Comparison of ENCODE assay signal across 9 cellular contexts in the genomic region with DNA sequence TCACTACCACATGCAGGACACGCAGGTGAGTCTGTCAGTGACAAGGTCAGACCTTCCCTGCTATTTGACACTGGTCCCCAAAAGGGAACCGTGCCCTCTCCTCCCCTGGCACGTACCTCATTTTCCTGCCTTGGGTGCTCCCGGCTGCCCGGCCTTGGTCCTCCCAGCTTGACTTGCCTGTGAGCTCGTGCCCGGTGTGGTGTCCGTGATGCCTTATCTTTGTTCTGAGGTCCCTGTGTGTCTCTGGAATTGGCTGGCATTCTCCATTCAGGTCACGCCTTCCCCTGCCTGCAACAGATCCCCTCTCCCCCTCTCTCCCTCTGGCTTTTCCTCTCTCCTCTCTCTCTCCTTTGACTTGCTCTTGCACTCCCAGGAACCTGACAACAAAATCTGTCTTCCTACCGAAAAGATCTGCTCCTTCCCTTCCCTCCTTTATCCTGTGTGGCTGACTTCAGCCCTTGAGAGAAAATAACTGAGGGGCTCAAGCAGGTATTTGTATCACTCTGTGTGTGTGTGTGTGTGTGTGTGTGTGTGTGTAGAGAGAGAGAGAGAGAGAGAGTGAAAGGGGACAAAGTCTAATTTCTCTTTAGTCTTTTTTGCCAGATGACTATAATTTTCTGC. TPM values are rescaled to one million over a fixed set of nuclear protein-coding genes. Genes with fewer than 3 reads are reported as not detected.
DNase-seq lines count a peak whose midpoint lies in the region; ATAC-seq and TF ChIP-seq lines count a peak whose summit lies in the region.
"Had no signal": no experiment of that assay in that cellular context is flagged by ENCODE, and none has a peak within 500 bp of the region (broad histone marks: within the 10 kb centered on the region; RNA-seq: fewer than 3 reads in every experiment).

A gene with protein sequence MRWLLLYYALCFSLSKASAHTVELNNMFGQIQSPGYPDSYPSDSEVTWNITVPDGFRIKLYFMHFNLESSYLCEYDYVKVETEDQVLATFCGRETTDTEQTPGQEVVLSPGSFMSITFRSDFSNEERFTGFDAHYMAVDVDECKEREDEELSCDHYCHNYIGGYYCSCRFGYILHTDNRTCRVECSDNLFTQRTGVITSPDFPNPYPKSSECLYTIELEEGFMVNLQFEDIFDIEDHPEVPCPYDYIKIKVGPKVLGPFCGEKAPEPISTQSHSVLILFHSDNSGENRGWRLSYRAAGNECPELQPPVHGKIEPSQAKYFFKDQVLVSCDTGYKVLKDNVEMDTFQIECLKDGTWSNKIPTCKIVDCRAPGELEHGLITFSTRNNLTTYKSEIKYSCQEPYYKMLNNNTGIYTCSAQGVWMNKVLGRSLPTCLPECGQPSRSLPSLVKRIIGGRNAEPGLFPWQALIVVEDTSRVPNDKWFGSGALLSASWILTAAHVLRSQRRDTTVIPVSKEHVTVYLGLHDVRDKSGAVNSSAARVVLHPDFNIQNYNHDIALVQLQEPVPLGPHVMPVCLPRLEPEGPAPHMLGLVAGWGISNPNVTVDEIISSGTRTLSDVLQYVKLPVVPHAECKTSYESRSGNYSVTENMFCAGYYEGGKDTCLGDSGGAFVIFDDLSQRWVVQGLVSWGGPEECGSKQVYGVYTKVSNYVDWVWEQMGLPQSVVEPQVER (minus strand): TSS at position 226 of the 621 bp plus-strand sequence. CDS start 105 bp downstream, at position 121.

- peak within 1 kb of the TSS; percentile 47 to 93 for H3K18ac ChIP-seq in mesenchymal stem cell (ENCODE audit: low read depth in 1 of 2, low read length in 2 of 2)

- peak within 1 kb of the TSS; percentile 20 to 95 for H2BK12ac ChIP-seq in mesenchymal stem cell (ENCODE audit: low read length in 2 of 2)

- H3K36me3 ChIP-seq in esophagus squamous epithelium: no peaks in the 10 kb centered on the region
- H3K36me3 ChIP-seq in mesenchymal stem cell (ENCODE audit: control insufficient read depth in 1 of 2, insufficient read depth in 2 of 2, low read depth in 1 of 2, low read length in 2 of 2): no peaks in the 10 kb centered on the region
- H3K36me3 ChIP-seq in suprapubic skin: no peaks in the 10 kb centered on the region

- H3K9me3 ChIP-seq in esophagus squamous epithelium (no peaks in the 10 kb centered on the region), mesenchymal stem cell (ENCODE audit: control insufficient read depth, low read length) (no peaks in the 10 kb centered on the region), suprapubic skin (no peaks in the 10 kb centered on the region)

- H4K91ac ChIP-seq in mesenchymal stem cell (ENCODE audit: low read length): peak within 1 kb of the TSS; percentile 45

- peak within 1 kb of the TSS; percentile 8 for H2BK120ac ChIP-seq in mesenchymal stem cell (ENCODE audit: low read depth, low read length)

- H3K36me3 Mint-ChIP-seq in activated T-cell treated with anti-CD3 and anti-CD28 coated beads, Interleukin-2, amount 50 U/mL, for 4 hours (ENCODE audit: insufficient read depth): no peaks in the 10 kb centered on the region

- no peaks in the 10 kb centered on the region for H3K79me1 ChIP-seq in mesenchymal stem cell (replicated peaks; ENCODE audit: low read length, poor library complexity, severe bottlenecking)

- H2BK15ac ChIP-seq in mesenchymal stem cell (ENCODE audit: low read depth, poor library complexity, severe bottlenecking): no peak within 1 kb of the TSS

- H3K4me1 ChIP-seq in esophagus squamous epithelium: peaks cover 3 to 15% (median 6%) of the 10 kb centered on the region in 3 donors
- peaks cover 6% of the 10 kb centered on the region for H3K4me1 ChIP-seq in mesenchymal stem cell (ENCODE audit: control insufficient read depth, insufficient read depth, low read depth, low read length)
- H3K4me1 ChIP-seq in suprapubic skin: peaks cover 27% of the 10 kb centered on the region

- peaks cover 26% of the 10 kb centered on the region for H3K27me3 Mint-ChIP-seq in activated T-cell treated with anti-CD3 and anti-CD28 coated beads, Interleukin-2, amount 50 U/mL, for 4 hours (ENCODE audit: low read depth)

- H3K4me3 ChIP-seq in esophagus squamous epithelium: peak within 1 kb of the TSS; percentile 5 to 52 (median 24)
- H3K4me3 ChIP-seq in mesenchymal stem cell (ENCODE audit: insufficient read depth in 1 of 2, low read depth in 1 of 2, low read length in 2 of 2): peak within 1 kb of the TSS in 1 of 2 experiments; percentile 91
- H3K4me3 ChIP-seq in suprapubic skin: peak within 1 kb of the TSS; percentile 37

- H3K4me3 Mint-ChIP-seq in activated T-cell treated with anti-CD3 and anti-CD28 coated beads, Interleukin-2, amount 50 U/mL, for 4 hours: no peak within 1 kb of the TSS

- peak within 1 kb of the TSS; percentile 30 to 72 (median 60) for H3K27ac ChIP-seq in esophagus squamous epithelium
- no peak within 1 kb of the TSS for H3K27ac ChIP-seq in mesenchymal stem cell (ENCODE audit: low read length, poor library complexity, severe bottlenecking)
- peak within 1 kb of the TSS; percentile 28 for H3K27ac ChIP-seq in suprapubic skin

- H3K14ac ChIP-seq in mesenchymal stem cell (ENCODE audit: low read length in 2 of 2): peak within 1 kb of the TSS in 1 of 2 experiments; percentile 91

- peak within 1 kb of the TSS; percentile 57 to 77 for H3K4ac ChIP-seq in mesenchymal stem cell (ENCODE audit: low read depth in 1 of 2, low read length in 2 of 2)

- TF ChIP-seq CTCF in esophagus squamous epithelium (IDR thresholded peaks at IDR 0.05) (no peak), suprapubic skin (IDR thresholded peaks at IDR 0.05) (no peak)

- H3K4me2 ChIP-seq in mesenchymal stem cell (ENCODE audit: low read length, poor library complexity, severe bottlenecking): peak within 1 kb of the TSS; percentile 72

- H2AK5ac ChIP-seq in mesenchymal stem cell (ENCODE audit: low read length, severe bottlenecking): no peak within 1 kb of the TSS

- intact Hi-C loops in esophagus squamous epithelium (cut with DNase I): no loop called here

- peak within 1 kb of the TSS; percentile 81 for H4K8ac ChIP-seq in mesenchymal stem cell (ENCODE audit: low read length)

- no peak for TF ChIP-seq EP300 in suprapubic skin (IDR thresholded peaks at IDR 0.05)

- no peaks in the 10 kb centered on the region for H3K9me3 Mint-ChIP-seq in activated T-cell treated with anti-CD3 and anti-CD28 coated beads, Interleukin-2, amount 50 U/mL, for 4 hours

- H2AFZ ChIP-seq in mesenchymal stem cell (ENCODE audit: low read depth, low read length): peak within 1 kb of the TSS; percentile 88

- H3K27me3 ChIP-seq in esophagus squamous epithelium (peaks cover 0 to 15% (median 0%) of the 10 kb centered on the region in 4 donors), mesenchymal stem cell (ENCODE audit: control insufficient read depth in 1 of 2, insufficient read depth in 1 of 2, low read length in 2 of 2) (no peaks in the 10 kb centered on the region), suprapubic skin (no peaks in the 10 kb centered on the region)

- ATAC-seq in activated T-cell treated with anti-CD3 and anti-CD28 coated beads, Interleukin-2, amount 50 U/mL, for 4 hours: no peak

- WGBS in esophagus squamous epithelium, 2 donors: 29 to 31% methylated on average over 9 of the region's 10 CpGs
- WGBS in mesenchymal stem cell: under 1% methylated on average over 7 of the region's 10 CpGs
- 18% methylated on average over 10 of the region's 10 CpGs for WGBS in suprapubic skin

- no peak for TF ChIP-seq POLR2A in esophagus squamous epithelium (IDR thresholded peaks at IDR 0.05)
- no peak for TF ChIP-seq POLR2A in suprapubic skin (IDR thresholded peaks at IDR 0.05)

- peak within 1 kb of the TSS; percentile 96 for H3K9ac ChIP-seq in mesenchymal stem cell (ENCODE audit: low read length)

- no peaks in the 10 kb centered on the region for H3K4me1 Mint-ChIP-seq in activated T-cell treated with anti-CD3 and anti-CD28 coated beads, Interleukin-2, amount 50 U/mL, for 4 hours (ENCODE audit: low read depth)

- H3K23ac ChIP-seq in mesenchymal stem cell (ENCODE audit: low read length in 2 of 2): peak within 1 kb of the TSS in 1 of 2 experiments; percentile 57

- H2BK5ac ChIP-seq in mesenchymal stem cell (ENCODE audit: low read depth, low read length, poor library complexity, severe bottlenecking): no peak within 1 kb of the TSS

- DNase-seq in HuH-7 (ENCODE audit: low spot score) (peak; percentile 60), esophagus squamous epithelium (lab: John Stamatoyannopoulos, UW) (no peak), mesenchymal stem cell (peak; percentile 73), suprapubic skin (ENCODE audit: low spot score in 2 of 2) (no peak), activated gamma-delta T cell (lab: John Stamatoyannopoulos, UW) (no peak), NCI-H82 (lab: John Stamatoyannopoulos, UW) (no peak), DMS114 treated with DMSO at 0.1 percent for 48 hours (lab: John Stamatoyannopoulos, UW; ENCODE audit: unreplicated experiment) (no peak)
- no peak for DNase-seq in activated T-cell treated with anti-CD3 and anti-CD28 coated beads, Interleukin-2, amount 50 U/mL, for 4 hours
- DNase-seq: NCI-H1694 treated with DMSO at 0.1 percent for 48 hours had no signal

RNA-seq across cellular contexts. Expression of the gene that starts here (rescaled TPM):
- total RNA-seq in esophagus squamous epithelium (1 to 10 TPM in 3 of 4 donors, under 1 TPM in 1; 0.92 to 4.6 (median 1.2) TPM), suprapubic skin (1 to 10 TPM; 1.0 to 6.0 (median 2.4) TPM)
- 57.8 TPM for polyA plus RNA-seq in mesenchymal stem cell (2013, experiment 1 of 2)
- polyA plus RNA-seq in mesenchymal stem cell (2013, experiment 2 of 2): 58.9 TPM
- under 1 TPM in 2 of 3 donors, not detected in 1; 0.13 to 0.35 TPM for total RNA-seq in activated T-cell treated with anti-CD3 and anti-CD28 coated beads, Interleukin-2, amount 50 U/mL, for 4 hours

Comparison
In these comparisons a context has a peak if more than half of its experiments do, and no peak if none do; other contexts are left out.
1. DNase-seq: peak in HuH-7 (single experiment) and mesenchymal stem cell (single experiment); none in esophagus squamous epithelium (single experiment), suprapubic skin (0 of 2), activated gamma-delta T cell (single experiment), activated T-cell treated with anti-CD3 and anti-CD28 coated beads, Interleukin-2, amount 50 U/mL, for 4 hours (single experiment), NCI-H82 (single experiment) and DMS114 treated with DMSO at 0.1 percent for 48 hours (single experiment).